In the genomic region with DNA sequence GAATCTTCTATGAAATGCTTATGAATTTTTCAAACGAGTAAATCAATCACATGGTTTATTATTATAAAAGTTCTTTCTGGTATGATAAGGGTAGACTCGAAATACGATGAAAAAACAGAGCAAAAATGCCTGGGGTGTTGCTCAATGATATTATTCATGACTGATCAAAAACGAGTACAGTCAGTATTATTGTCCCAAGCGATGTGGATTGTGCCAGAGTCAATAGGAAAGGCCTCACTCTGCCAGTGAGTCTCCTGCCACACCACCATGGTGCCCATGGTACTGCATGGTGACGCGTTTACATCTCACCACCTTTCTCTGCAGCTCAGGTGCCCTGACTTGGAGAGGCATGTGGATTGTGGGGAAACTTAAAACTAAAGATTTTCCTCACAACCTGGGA, we compare ENCODE assay signal across 20 cellular contexts.
"Had no signal": no experiment of that assay in that cellular context is flagged by ENCODE, and none has a peak within 500 bp of the region (broad histone marks: within the 10 kb centered on the region; RNA-seq: fewer than 3 reads in every experiment).

No MANE protein-coding gene starts in this region.

- H3K36me3 ChIP-seq: transverse colon had no signal

- H3K4me3 Mint-ChIP-seq: activated CD4-positive, alpha-beta T cell treated with anti-CD3 and anti-CD28 coated beads, Interleukin-2, amount 10 ng/mL, durations not matched to agents 24 days and 14 days; activated CD8-positive, alpha-beta T cell treated with anti-CD3 and anti-CD28 coated beads, Interleukin-2, amount 10 ng/mL, durations not matched to agents 7 days and 5 days; activated naive CD4-positive, alpha-beta T cell treated with anti-CD3 and anti-CD28 coated beads for 36 hours; activated T-cell treated with anti-CD3 and anti-CD28 coated beads, Interleukin-2, amount 50 U/mL, for 24 hours; central memory CD8-positive, alpha-beta T cell; nephron; T-cell had no signal

- H3K27ac Mint-ChIP-seq: activated CD4-positive, alpha-beta T cell treated with anti-CD3 and anti-CD28 coated beads, Interleukin-2, amount 10 ng/mL, durations not matched to agents 24 days and 14 days; activated CD8-positive, alpha-beta T cell treated with anti-CD3 and anti-CD28 coated beads, Interleukin-2, amount 10 ng/mL, durations not matched to agents 7 days and 5 days; activated naive CD4-positive, alpha-beta T cell treated with anti-CD3 and anti-CD28 coated beads for 36 hours; activated T-cell treated with anti-CD3 and anti-CD28 coated beads, Interleukin-2, amount 50 U/mL, for 24 hours; nephron; T-cell had no signal

- H3K27me3 ChIP-seq: body of pancreas, esophagus squamous epithelium, transverse colon, vagina had no signal

- H3K9me3 ChIP-seq: body of pancreas, esophagus squamous epithelium, transverse colon, vagina had no signal

- DNase-seq: activated CD4-positive, alpha-beta T cell treated with anti-CD3 and anti-CD28 coated beads, Interleukin-2, amount 10 ng/mL, durations not matched to agents 24 days and 14 days; activated CD8-positive, alpha-beta T cell treated with anti-CD3 and anti-CD28 coated beads, Interleukin-2, amount 10 ng/mL, durations not matched to agents 7 days and 5 days; activated naive CD4-positive, alpha-beta T cell treated with anti-CD3 and anti-CD28 coated beads for 36 hours; activated T-cell treated with anti-CD3 and anti-CD28 coated beads, Interleukin-2, amount 50 U/mL, for 24 hours; body of pancreas; esophagus squamous epithelium; glutamatergic neuron; hippocampal formation; islet precursor cell; midbrain; stimulated activated CD4-positive, alpha-beta T cell treated with anti-CD3 and anti-CD28 coated beads, Interleukin-2, amount 100 ng/mL, for 24 hours; stimulated activated naive CD8-positive, alpha-beta T cell treated with anti-CD3 and anti-CD28 coated beads, Interleukin-15, Interleukin-2, amounts not matched to agents 100 U/mL and 50 U/mL, for 24 hours; T-cell; transverse colon had no signal

- H3K27ac ChIP-seq: coronary artery, transverse colon, vagina had no signal

- H3K4me3 ChIP-seq: body of pancreas, coronary artery, esophagus squamous epithelium, lung, transverse colon, vagina had no signal

- H3K4me1 ChIP-seq: transverse colon had no signal

- H3K27me3 Mint-ChIP-seq: activated CD4-positive, alpha-beta T cell treated with anti-CD3 and anti-CD28 coated beads, Interleukin-2, amount 10 ng/mL, durations not matched to agents 24 days and 14 days; activated T-cell treated with anti-CD3 and anti-CD28 coated beads, Interleukin-2, amount 50 U/mL, for 24 hours; central memory CD8-positive, alpha-beta T cell; progenitor cell of endocrine pancreas; T-cell had no signal

- ATAC-seq: activated CD8-positive, alpha-beta T cell treated with anti-CD3 and anti-CD28 coated beads, Interleukin-2, amount 10 ng/mL, durations not matched to agents 7 days and 5 days; body of pancreas; stimulated activated naive CD8-positive, alpha-beta T cell treated with anti-CD3 and anti-CD28 coated beads, Interleukin-15, Interleukin-2, amounts not matched to agents 100 U/mL and 50 U/mL, for 24 hours; T-cell had no signal

- H3K4me1 Mint-ChIP-seq: central memory CD8-positive, alpha-beta T cell; nephron; T-cell had no signal

- H3K9me3 Mint-ChIP-seq: activated CD4-positive, alpha-beta T cell treated with anti-CD3 and anti-CD28 coated beads, Interleukin-2, amount 10 ng/mL, durations not matched to agents 24 days and 14 days; activated naive CD4-positive, alpha-beta T cell treated with anti-CD3 and anti-CD28 coated beads for 36 hours; activated T-cell treated with anti-CD3 and anti-CD28 coated beads, Interleukin-2, amount 50 U/mL, for 24 hours; central memory CD8-positive, alpha-beta T cell; nephron; T-cell had no signal
